ENCODE assay signal across 23 cellular contexts in the genomic region with DNA sequence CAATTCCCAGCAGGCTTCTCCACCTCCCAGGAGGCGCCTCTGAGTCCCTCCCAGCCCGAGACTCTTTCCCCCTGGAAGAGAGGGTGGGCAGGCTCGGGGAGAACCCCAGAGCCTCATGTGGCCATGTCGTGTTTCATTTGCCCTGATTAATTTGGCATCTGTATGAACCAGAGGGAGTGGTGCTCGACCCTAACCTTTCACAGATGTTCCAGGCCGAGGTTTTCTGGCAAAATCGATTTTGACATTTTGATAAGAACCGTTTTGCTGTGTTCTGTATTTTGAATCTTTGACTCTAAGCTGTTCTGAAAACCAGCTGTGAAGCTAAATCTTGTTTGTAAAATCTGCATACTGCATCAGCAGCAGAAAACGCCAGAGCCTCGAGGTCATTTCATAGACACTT.
DNase-seq lines count a peak whose midpoint lies in the region; ATAC-seq and TF ChIP-seq lines count a peak whose summit lies in the region.
"Had no signal": no experiment of that assay in that cellular context is flagged by ENCODE, and none has a peak within 500 bp of the region (broad histone marks: within the 10 kb centered on the region; RNA-seq: fewer than 3 reads in every experiment).

No MANE protein-coding gene starts in this region.

- no peaks in the 10 kb centered on the region for H3K79me1 ChIP-seq in IMR-90 (ENCODE audit: low read depth in 1 of 2, low read length in 2 of 2)

- H3K27ac ChIP-seq in BLaER1 (no peak overlapping the region), IMR-90 (ENCODE audit: insufficient read depth, low read length) (no peak overlapping the region), left ventricle myocardium inferior (replicated peaks) (no peak overlapping the region)
- H3K27ac ChIP-seq: 22Rv1, A549, C4-2B had no signal

- H4K5ac ChIP-seq in IMR-90 (ENCODE audit: low read depth, low read length) = no peak overlapping the region

- no TSS peak for BruUV-seq in IMR-90 (replicated peaks; lab: Mats Ljungman, UMichigan)

- intact Hi-C loops in IMR-90 (cut with micrococcal nuclease) = no loop called here
- intact Hi-C loops in activated T-helper 1 cell treated with anti-CD3 and anti-CD28 coated beads, Interleukin-12 subunit alpha, Interleukin-12 subunit beta, Interleukin-2, Interleukin-4 antibody, amounts not matched to agents 30 ng/mL and 10 ng/mL and 1 ng/mL, durations not matched to agents 14 hours and 24 hours and 36 hours (cut with micrococcal nuclease) = no loop called here
- intact Hi-C loops in left ventricle myocardium inferior (cut with micrococcal nuclease) = no loop called here

- no peak overlapping the region for H2BK120ac ChIP-seq in IMR-90 (ENCODE audit: low read depth, low read length)

- H3K4me3 ChIP-seq in BLaER1 (no peak overlapping the region), IMR-90 (ENCODE audit: insufficient read depth, low read depth, low read length) (no peak overlapping the region), left ventricle myocardium inferior (no peak overlapping the region)
- H3K4me3 ChIP-seq: A549, GM12878 had no signal

- no peak for ATAC-seq in IMR-90 (ENCODE audit: low read depth)
- ATAC-seq: A549; CD8-positive, alpha-beta T cell; GM12878 had no signal

- no peak overlapping the region for H3K27ac Mint-ChIP-seq in activated T-helper 1 cell treated with anti-CD3 and anti-CD28 coated beads, Interleukin-12 subunit alpha, Interleukin-12 subunit beta, Interleukin-2, Interleukin-4 antibody, amounts not matched to agents 30 ng/mL and 10 ng/mL and 1 ng/mL, durations not matched to agents 14 hours and 24 hours and 36 hours
- H3K27ac Mint-ChIP-seq: B cell; CD4-positive, alpha-beta T cell; CD8-positive, alpha-beta T cell had no signal

- no peak overlapping the region for H3K14ac ChIP-seq in IMR-90 (replicated peaks; ENCODE audit: low read depth, low read length)

- TF ChIP-seq POLR2A in IMR-90 (IDR thresholded peaks at IDR 0.05; ENCODE audit: low read depth, low read length) = no peak

- no peak overlapping the region for H2BK15ac ChIP-seq in IMR-90 (ENCODE audit: low read depth, low read length)

- dilution Hi-C loops in IMR-90 (cut with HindIII; ENCODE audit: low sequenced_read_pairs, unreplicated experiment) = no loop called here

- H2BK5ac ChIP-seq in IMR-90 (ENCODE audit: low read depth, low read length, poor library complexity, severe bottlenecking) = no peak overlapping the region

- peaks cover 4% of the 10 kb centered on the region; the same call in 1 of the 2 replicates for H3K9me1 ChIP-seq in IMR-90 (ENCODE audit: insufficient read depth, low read length)

- no peaks in the 10 kb centered on the region for H3K27me3 Mint-ChIP-seq in activated T-helper 1 cell treated with anti-CD3 and anti-CD28 coated beads, Interleukin-12 subunit alpha, Interleukin-12 subunit beta, Interleukin-2, Interleukin-4 antibody, amounts not matched to agents 30 ng/mL and 10 ng/mL and 1 ng/mL, durations not matched to agents 14 hours and 24 hours and 36 hours (ENCODE audit: insufficient read depth)

- H3K9me3 ChIP-seq in BLaER1 (no peaks in the 10 kb centered on the region), IMR-90 (ENCODE audit: control insufficient read depth, insufficient read depth, low read length) (no peaks in the 10 kb centered on the region), left ventricle myocardium inferior (replicated peaks) (no peaks in the 10 kb centered on the region)
- H3K9me3 ChIP-seq: A549 had no signal

- H2AFZ ChIP-seq in IMR-90 (replicated peaks; ENCODE audit: low read length, poor library complexity) = no peak overlapping the region

- no peaks in the 10 kb centered on the region for H3K4me1 Mint-ChIP-seq in activated T-helper 1 cell treated with anti-CD3 and anti-CD28 coated beads, Interleukin-12 subunit alpha, Interleukin-12 subunit beta, Interleukin-2, Interleukin-4 antibody, amounts not matched to agents 30 ng/mL and 10 ng/mL and 1 ng/mL, durations not matched to agents 14 hours and 24 hours and 36 hours (ENCODE audit: low read depth)
- H3K4me1 Mint-ChIP-seq: B cell had no signal

- no peak overlapping the region for H3K4me3 Mint-ChIP-seq in activated T-helper 1 cell treated with anti-CD3 and anti-CD28 coated beads, Interleukin-12 subunit alpha, Interleukin-12 subunit beta, Interleukin-2, Interleukin-4 antibody, amounts not matched to agents 30 ng/mL and 10 ng/mL and 1 ng/mL, durations not matched to agents 14 hours and 24 hours and 36 hours
- H3K4me3 Mint-ChIP-seq: B cell; CD4-positive, alpha-beta T cell; CD8-positive, alpha-beta T cell had no signal

- H3K27me3 ChIP-seq in BLaER1 (no peaks in the 10 kb centered on the region), IMR-90 (ENCODE audit: control insufficient read depth, insufficient read depth, low read length) (peaks cover 20% of the 10 kb centered on the region), left ventricle myocardium inferior (ENCODE audit: low read depth) (peaks cover 57% of the 10 kb centered on the region)

- H3K4me2 ChIP-seq in BLaER1 (peak overlapping the region; percentile 83), IMR-90 (ENCODE audit: low read depth, low read length) (no peak overlapping the region)
- H3K4me2 ChIP-seq: A549 had no signal

- no peak overlapping the region for H2AK9ac ChIP-seq in IMR-90 (replicated peaks; ENCODE audit: low read depth, low read length, poor library complexity)

- no peak overlapping the region for H4K91ac ChIP-seq in IMR-90 (ENCODE audit: insufficient read depth, low read depth, low read length)

- H3K9ac ChIP-seq in BLaER1 (no peak overlapping the region), IMR-90 (ENCODE audit: low read depth, low read length) (no peak overlapping the region)

- POLR2A ChIA-PET in IMR-90 (lab: Charles Lee; ENCODE audit: unreplicated experiment) = no interaction called here

- H2BK20ac ChIP-seq in IMR-90 (ENCODE audit: low read depth, low read length) = no peak overlapping the region

- H3K9me3 Mint-ChIP-seq in activated T-helper 1 cell treated with anti-CD3 and anti-CD28 coated beads, Interleukin-12 subunit alpha, Interleukin-12 subunit beta, Interleukin-2, Interleukin-4 antibody, amounts not matched to agents 30 ng/mL and 10 ng/mL and 1 ng/mL, durations not matched to agents 14 hours and 24 hours and 36 hours = no peaks in the 10 kb centered on the region
- H3K9me3 Mint-ChIP-seq: CD4-positive, alpha-beta T cell; CD8-positive, alpha-beta T cell had no signal

- H3K36me3 ChIP-seq in BLaER1 = no peaks in the 10 kb centered on the region
- H3K36me3 ChIP-seq in IMR-90 (ENCODE audit: control insufficient read depth, insufficient read depth, low read length) = no peaks in the 10 kb centered on the region
- H3K36me3 ChIP-seq in left ventricle myocardium inferior = no peaks in the 10 kb centered on the region

- in situ Hi-C loops in IMR-90 (cut with MboI; ENCODE audit: low sequenced_read_pairs) = no loop called here

- H2AK5ac ChIP-seq in IMR-90 (ENCODE audit: low read depth, low read length) = no peak overlapping the region

- no peaks in the 10 kb centered on the region for H3K36me3 Mint-ChIP-seq in activated T-helper 1 cell treated with anti-CD3 and anti-CD28 coated beads, Interleukin-12 subunit alpha, Interleukin-12 subunit beta, Interleukin-2, Interleukin-4 antibody, amounts not matched to agents 30 ng/mL and 10 ng/mL and 1 ng/mL, durations not matched to agents 14 hours and 24 hours and 36 hours (ENCODE audit: low read depth)
- H3K36me3 Mint-ChIP-seq: CD8-positive, alpha-beta T cell had no signal

- DNase-seq in NCI-H82 (lab: John Stamatoyannopoulos, UW) = peak; percentile 43
- no peak for DNase-seq in NCI-H82 treated with DMSO at 0.1 percent for 48 hours (lab: John Stamatoyannopoulos, UW; ENCODE audit: unreplicated experiment)
- no peak for DNase-seq in IMR-90
- peak; percentile 37 for DNase-seq in retina
- DNase-seq in activated T-helper 1 cell treated with anti-CD3 and anti-CD28 coated beads, Interleukin-12 subunit alpha, Interleukin-12 subunit beta, Interleukin-2, Interleukin-4 antibody, amounts not matched to agents 30 ng/mL and 10 ng/mL and 1 ng/mL, durations not matched to agents 14 hours and 24 hours and 36 hours (ENCODE audit: low spot score) = no peak
- no peak for DNase-seq in left ventricle myocardium inferior
- DNase-seq: AML-193; CD4-positive, alpha-beta T cell; CD8-positive, alpha-beta T cell; COR-L47; DMS 273 treated with DMSO at 0.1 percent for 48 hours; DMS153; DMS53; DMS79; DND-41; EL; GDM1 had no signal

- TF ChIP-seq CTCF in IMR-90 (conservative IDR thresholded peaks at IDR 0.05; ENCODE audit: low read depth, low read length) (no peak), left ventricle myocardium inferior (IDR thresholded peaks at IDR 0.05; ENCODE audit: borderline replicate concordance) (no peak)

- TF ChIP-seq RAD21 in IMR-90 (IDR thresholded peaks at IDR 0.05; ENCODE audit: low read length) = no peak

- CTCF ChIA-PET in IMR-90 (lab: Yijun Ruan, JAX) = no interaction called here

- H4K20me1 ChIP-seq in BLaER1 (no peaks in the 10 kb centered on the region), IMR-90 (ENCODE audit: insufficient read depth, low read length) (no peaks in the 10 kb centered on the region)

- 0 out of 2 replicates have a peak overlapping the region, but pooled peaks have one; percentile 11 for H3K56ac ChIP-seq in IMR-90 (ENCODE audit: extremely low read depth, insufficient read depth, low read length)

- no peak overlapping the region for H3K23ac ChIP-seq in IMR-90 (ENCODE audit: low read depth, low read length)

- H3K4me1 ChIP-seq in BLaER1 (peaks cover 45% of the 10 kb centered on the region), IMR-90 (ENCODE audit: control insufficient read depth, insufficient read depth, low read length) (no peaks in the 10 kb centered on the region), left ventricle myocardium inferior (peaks cover 13% of the 10 kb centered on the region)
- H3K4me1 ChIP-seq: A549 had no signal

- H3K4ac ChIP-seq in IMR-90 (ENCODE audit: low read depth, low read length) = no peak overlapping the region

- H4K8ac ChIP-seq in IMR-90 (ENCODE audit: low read depth in 2 of 2, low read length in 2 of 2) = no peak overlapping the region

- H3K18ac ChIP-seq in IMR-90 (ENCODE audit: low read depth, low read length) = no peak overlapping the region

- 39% methylated on average over 7 of the region's 10 CpGs; no CpG with 5 or more reads in 1 of the 2 experiments for WGBS in IMR-90 (ENCODE audit: extremely low coverage in 2 of 2, insufficient read length in 1 of 2), 2 experiments

TF ChIP-seq in IMR-90, 13 proteins besides CTCF, POLR2A, EP300 and RAD21:
- TF ChIP-seq RFX5 (IDR thresholded peaks at IDR 0.05; ENCODE audit: low read depth, low read length) = no peak
- no peak for TF ChIP-seq FOS (IDR thresholded peaks at IDR 0.05; ENCODE audit: low read depth, low read length)
- TF ChIP-seq MAFK (IDR thresholded peaks at IDR 0.05; ENCODE audit: low read depth, low read length) = no peak

Comparison
In these comparisons a context has a peak if more than half of its experiments do, and no peak if none do; other contexts are left out.
1. DNase-seq: peak in NCI-H82 (single experiment) and retina (single experiment); none in NCI-H82 treated with DMSO at 0.1 percent for 48 hours (single experiment), IMR-90 (single experiment), activated T-helper 1 cell treated with anti-CD3 and anti-CD28 coated beads, Interleukin-12 subunit alpha, Interleukin-12 subunit beta, Interleukin-2, Interleukin-4 antibody, amounts not matched to agents 30 ng/mL and 10 ng/mL and 1 ng/mL, durations not matched to agents 14 hours and 24 hours and 36 hours (single experiment) and left ventricle myocardium inferior (single experiment).